ENCODE assay signal across 30 cellular contexts in the genomic region with DNA sequence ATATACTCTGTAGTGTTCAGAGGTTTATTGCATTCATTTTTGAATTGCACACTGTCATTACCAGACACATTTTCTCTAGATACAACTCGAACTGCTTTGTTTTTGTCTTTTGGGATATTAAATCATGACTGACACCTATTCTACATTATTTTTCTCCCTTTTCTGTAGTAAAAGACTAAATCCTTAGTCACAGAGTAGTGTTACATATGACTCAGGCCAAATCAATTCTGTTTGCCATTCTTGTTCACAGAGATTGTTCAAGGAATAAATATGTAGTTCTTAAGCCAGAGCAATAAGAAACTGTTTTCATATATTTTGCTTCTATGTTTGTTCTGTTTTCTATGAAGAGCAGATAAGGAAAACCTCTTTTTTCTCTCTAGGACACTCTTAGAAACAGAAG.
DNase-seq lines count a peak whose midpoint lies in the region; ATAC-seq, FAIRE-seq and TF ChIP-seq lines count a peak whose summit lies in the region.
"Had no signal": no experiment of that assay in that cellular context is flagged by ENCODE, and none has a peak within 500 bp of the region (broad histone marks: within the 10 kb centered on the region; RNA-seq: fewer than 3 reads in every experiment).

No MANE protein-coding gene starts in this region.

- H3K9me3 ChIP-seq in PC-3 (ENCODE audit: low read length) = no peaks in the 10 kb centered on the region
- no peaks in the 10 kb centered on the region for H3K9me3 ChIP-seq in prostate gland
- H3K9me3 ChIP-seq in pancreas = no peaks in the 10 kb centered on the region
- H3K9me3 ChIP-seq: colonic mucosa, esophagus muscularis mucosa, gastroesophageal sphincter, thyroid gland had no signal

- CTCF ChIA-PET in PC-3 (lab: Charles Lee) = no interaction called here

- DNase-seq in HFFc6 (peak; percentile 1), PC-3 (peak; percentile 72), epithelial cell of esophagus (ENCODE audit: low read depth) (peak; percentile 7), renal cortical epithelial cell (ENCODE audit: low read depth) (peak; percentile 4), prostate gland (ENCODE audit: low spot score) (no peak), brain microvascular endothelial cell (no peak), NCI-H1105 treated with DMSO at 0.1 percent for 48 hours (lab: John Stamatoyannopoulos, UW) (no peak), pancreas (no peak)
- DNase-seq: activated CD4-positive, alpha-beta memory T cell treated with anti-CD3 and anti-CD28 coated beads, Interleukin-2, amount 10 ng/mL, durations not matched to agents 7 days and 5 days; activated effector memory CD4-positive, alpha-beta T cell treated with anti-CD3 and anti-CD28 coated beads, Interleukin-2, amount 50 U/mL, for 16 hours; activated T-cell treated with anti-CD3 and anti-CD28 coated beads for 4 hours; CD4-positive, CD25-positive, alpha-beta regulatory T cell; colonic mucosa; DMS 273 treated with DMSO at 0.1 percent for 48 hours; effector memory CD4-positive, alpha-beta T cell; islet precursor cell; KBM-7; NCI-H1694 treated with DMSO at 0.1 percent for 48 hours; NCI-H2171 treated with DMSO at 0.1 percent for 48 hours; NCI-H526 treated with DMSO at 0.1 percent for 48 hours; SIG-M5; stimulated activated CD4-positive, alpha-beta T cell treated with anti-CD3 and anti-CD28 coated beads, Interleukin-15, amount 100 ng/mL, for 24 hours; stimulated activated naive CD8-positive, alpha-beta T cell treated with anti-CD3 and anti-CD28 coated beads, Interleukin-15, amount 100 ng/mL, for 72 hours; T-cell; thyroid gland had no signal

- no peaks in the 10 kb centered on the region for H3K27me3 Mint-ChIP-seq in HFFc6 (ENCODE audit: insufficient read depth)
- H3K27me3 Mint-ChIP-seq: activated CD4-positive, alpha-beta memory T cell treated with anti-CD3 and anti-CD28 coated beads, Interleukin-2, amount 10 ng/mL, durations not matched to agents 7 days and 5 days; CD4-positive, CD25-positive, alpha-beta regulatory T cell; natural killer cell treated with Interleukin-12 subunit alpha and Interleukin-12 subunit beta and Interleukin-15 and Interleukin-18, amount 100 ng/mL, for 72 hours; stimulated activated naive CD8-positive, alpha-beta T cell treated with anti-CD3 and anti-CD28 coated beads, Interleukin-15, amount 100 ng/mL, for 72 hours; T-cell had no signal

- 56% methylated on average over 1 of the region's 1 CpG for WGBS in prostate gland
- 33 to 40% methylated on average over 1 of the region's 1 CpG for WGBS in pancreas, 2 donors

- in situ Hi-C loops in brain microvascular endothelial cell (cut with HindIII; ENCODE audit: low pct_ligation_motif_present, low sequenced_read_pairs) = no loop called here

- no peaks in the 10 kb centered on the region for H3K4me1 Mint-ChIP-seq in HFFc6 (ENCODE audit: low read depth)
- H3K4me1 Mint-ChIP-seq: activated CD4-positive, alpha-beta memory T cell treated with anti-CD3 and anti-CD28 coated beads, Interleukin-2, amount 10 ng/mL, durations not matched to agents 7 days and 5 days; CD4-positive, CD25-positive, alpha-beta regulatory T cell; stimulated activated naive CD8-positive, alpha-beta T cell treated with anti-CD3 and anti-CD28 coated beads, Interleukin-15, amount 100 ng/mL, for 72 hours; T-cell had no signal

- no peak for FAIRE-seq in pancreas (lab: Jason Lieb, UNC)

- no peaks in the 10 kb centered on the region for H4K20me1 ChIP-seq in PC-3 (ENCODE audit: low read length)

- no peaks in the 10 kb centered on the region for H3K79me2 ChIP-seq in PC-3 (ENCODE audit: low read length)
- H3K79me2 ChIP-seq: parathyroid adenoma had no signal

- intact Hi-C loops in PC-3 (cut with micrococcal nuclease) (no loop called here), prostate gland (cut with DNase I) (no loop called here), pancreas (cut with DNase I) (no loop called here)

- TF ChIP-seq CTCF in HFFc6 (IDR thresholded peaks at IDR 0.05) (no peak), PC-3 (conservative IDR thresholded peaks at IDR 0.05; ENCODE audit: low read depth, low read length) (no peak), epithelial cell of esophagus (IDR thresholded peaks at IDR 0.05; ENCODE audit: insufficient read depth, low read depth, low read length, missing control alignments) (no peak), prostate gland (IDR thresholded peaks at IDR 0.05) (no peak), brain microvascular endothelial cell (IDR thresholded peaks at IDR 0.05; ENCODE audit: low read depth, low read length, missing control alignments) (no peak), pancreas (IDR thresholded peaks at IDR 0.05) (no peak)

- H3K4me2 ChIP-seq in PC-3 (ENCODE audit: low read length) = peak overlapping the region; percentile 69

- H3K4me3 Mint-ChIP-seq in HFFc6 = no peak overlapping the region
- H3K4me3 Mint-ChIP-seq: activated CD4-positive, alpha-beta memory T cell treated with anti-CD3 and anti-CD28 coated beads, Interleukin-2, amount 10 ng/mL, durations not matched to agents 7 days and 5 days; CD4-positive, CD25-positive, alpha-beta regulatory T cell; natural killer cell treated with Interleukin-12 subunit alpha and Interleukin-12 subunit beta and Interleukin-15 and Interleukin-18, amount 100 ng/mL, for 72 hours; stimulated activated naive CD8-positive, alpha-beta T cell treated with anti-CD3 and anti-CD28 coated beads, Interleukin-15, amount 100 ng/mL, for 72 hours; T-cell had no signal

- ATAC-seq in PC-3 (peak; percentile 96), pancreas (no peak)
- ATAC-seq: gastroesophageal sphincter; natural killer cell treated with Interleukin-12 subunit alpha and Interleukin-12 subunit beta and Interleukin-15 and Interleukin-18, amount 100 ng/mL, for 72 hours; sciatic nerve; stimulated activated naive CD8-positive, alpha-beta T cell treated with anti-CD3 and anti-CD28 coated beads, Interleukin-15, amount 100 ng/mL, for 72 hours; T-cell had no signal

- H2AFZ ChIP-seq in PC-3 (ENCODE audit: low read length) = peak overlapping the region; percentile 27; the same call in 1 of the 2 replicates
- H2AFZ ChIP-seq: parathyroid adenoma had no signal

- H3K9me2 ChIP-seq in PC-3 (replicated peaks; ENCODE audit: low read length) = no peaks in the 10 kb centered on the region

- H3K4me1 ChIP-seq in PC-3 (ENCODE audit: insufficient read depth, low read length) (peaks cover 20% of the 10 kb centered on the region), prostate gland (replicated peaks) (no peaks in the 10 kb centered on the region), pancreas (no peaks in the 10 kb centered on the region)
- H3K4me1 ChIP-seq: colonic mucosa, esophagus muscularis mucosa, gastroesophageal sphincter, parathyroid adenoma, thyroid gland had no signal

- POLR2A ChIA-PET in PC-3 (lab: Charles Lee; ENCODE audit: unreplicated experiment) = no interaction called here

- H3K36me3 ChIP-seq in PC-3 (ENCODE audit: low read depth, low read length) = no peaks in the 10 kb centered on the region
- H3K36me3 ChIP-seq in prostate gland = no peaks in the 10 kb centered on the region
- H3K36me3 ChIP-seq in brain microvascular endothelial cell (replicated peaks) = no peaks in the 10 kb centered on the region
- no peaks in the 10 kb centered on the region for H3K36me3 ChIP-seq in pancreas
- H3K36me3 ChIP-seq: colonic mucosa, esophagus muscularis mucosa, gastroesophageal sphincter, thyroid gland had no signal

- H3F3A ChIP-seq in PC-3 (ENCODE audit: low read length, unreplicated experiment) = no peaks in the 10 kb centered on the region

- no peaks in the 10 kb centered on the region for H3K9me3 Mint-ChIP-seq in HFFc6
- H3K9me3 Mint-ChIP-seq: stimulated activated naive CD8-positive, alpha-beta T cell treated with anti-CD3 and anti-CD28 coated beads, Interleukin-15, amount 100 ng/mL, for 72 hours had no signal

- no peak overlapping the region for H3K9ac ChIP-seq in PC-3 (ENCODE audit: low read length)
- H3K9ac ChIP-seq: parathyroid adenoma had no signal

- no peaks in the 10 kb centered on the region for H3K36me3 Mint-ChIP-seq in HFFc6 (ENCODE audit: low read depth)
- H3K36me3 Mint-ChIP-seq: CD4-positive, CD25-positive, alpha-beta regulatory T cell; natural killer cell treated with Interleukin-12 subunit alpha and Interleukin-12 subunit beta and Interleukin-15 and Interleukin-18, amount 100 ng/mL, for 72 hours; T-cell had no signal

- H3K4me3 ChIP-seq in PC-3 (ENCODE audit: low read length) = no peak overlapping the region
- H3K4me3 ChIP-seq in epithelial cell of esophagus (ENCODE audit: low read length) = no peak overlapping the region
- H3K4me3 ChIP-seq in prostate gland = no peak overlapping the region
- no peak overlapping the region for H3K4me3 ChIP-seq in brain microvascular endothelial cell (ENCODE audit: low read depth, low read length)
- no peak overlapping the region for H3K4me3 ChIP-seq in pancreas
- H3K4me3 ChIP-seq: colonic mucosa, esophagus muscularis mucosa, gastroesophageal sphincter, thyroid gland had no signal

- no peak for TF ChIP-seq POLR2A in prostate gland (IDR thresholded peaks at IDR 0.05)

- H3K27me3 ChIP-seq in PC-3 (ENCODE audit: low read length) = no peaks in the 10 kb centered on the region
- no peaks in the 10 kb centered on the region for H3K27me3 ChIP-seq in prostate gland (replicated peaks; ENCODE audit: insufficient read depth)
- H3K27me3 ChIP-seq in brain microvascular endothelial cell (replicated peaks) = no peaks in the 10 kb centered on the region
- no peaks in the 10 kb centered on the region for H3K27me3 ChIP-seq in pancreas
- H3K27me3 ChIP-seq: colonic mucosa, esophagus muscularis mucosa, gastroesophageal sphincter, thyroid gland had no signal

- H3K27ac ChIP-seq in PC-3 (ENCODE audit: low read length) (peak overlapping the region; percentile 48), prostate gland (no peak overlapping the region), brain microvascular endothelial cell (no peak overlapping the region), pancreas (no peak overlapping the region)
- H3K27ac ChIP-seq: colonic mucosa, esophagus muscularis mucosa, gastroesophageal sphincter, parathyroid adenoma, thyroid gland had no signal

- BruUV-seq in PC-3 (replicated peaks; lab: Mats Ljungman, UMichigan) = no TSS peak

- no peak overlapping the region for H3K27ac Mint-ChIP-seq in HFFc6
- H3K27ac Mint-ChIP-seq: activated CD4-positive, alpha-beta memory T cell treated with anti-CD3 and anti-CD28 coated beads, Interleukin-2, amount 10 ng/mL, durations not matched to agents 7 days and 5 days; CD4-positive, CD25-positive, alpha-beta regulatory T cell; natural killer cell treated with Interleukin-12 subunit alpha and Interleukin-12 subunit beta and Interleukin-15 and Interleukin-18, amount 100 ng/mL, for 72 hours; stimulated activated naive CD8-positive, alpha-beta T cell treated with anti-CD3 and anti-CD28 coated beads, Interleukin-15, amount 100 ng/mL, for 72 hours; T-cell had no signal

Comparison
In these comparisons a context has a peak if more than half of its experiments do, and no peak if none do; other contexts are left out.
1. DNase-seq: peak in HFFc6 (single experiment), PC-3 (single experiment), epithelial cell of esophagus (single experiment) and renal cortical epithelial cell (single experiment); none in prostate gland (single experiment), brain microvascular endothelial cell (single experiment), NCI-H1105 treated with DMSO at 0.1 percent for 48 hours (single experiment) and pancreas (0 of 6).